Comparison of ENCODE assay signal across 33 cellular contexts in the genomic region with DNA sequence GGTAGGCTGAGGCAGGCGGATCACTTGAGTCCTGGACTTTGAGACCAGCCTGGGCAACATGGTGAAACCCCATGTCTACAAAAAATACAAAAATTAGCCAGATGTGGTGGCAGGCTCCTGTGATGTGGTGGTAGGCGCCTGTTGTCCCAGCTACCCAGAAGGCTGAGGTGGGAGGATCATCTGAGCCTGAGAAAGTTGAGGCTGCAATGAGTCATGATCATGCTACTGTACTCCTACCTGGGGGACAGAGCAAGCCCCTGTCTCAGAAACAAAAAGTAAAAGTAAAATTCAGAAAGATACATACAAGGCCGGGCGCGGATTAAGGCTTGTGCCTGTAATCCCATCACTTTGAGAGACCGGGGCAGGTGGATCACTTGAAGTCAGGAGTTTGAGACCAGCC. TPM values are rescaled to one million over a fixed set of nuclear protein-coding genes. Genes with fewer than 3 reads are reported as not detected.
"Had no signal": no experiment of that assay in that cellular context is flagged by ENCODE, and none has a peak within 500 bp of the region (broad histone marks: within the 10 kb centered on the region; RNA-seq: fewer than 3 reads in every experiment).

No MANE protein-coding gene starts in this region.

- H3K4me3 Mint-ChIP-seq: dendritic cell treated with granulocyte-macrophage colony-stimulating factor and Interleukin-4, amounts not matched to agents 40 ng/mL and 50 ng/mL, for 4 days; endodermal cell; memory B cell; natural killer cell; stimulated activated naive B cell treated with anti-CD40 and anti-IgM and Interleukin-4, amounts not matched to agents 10 μg/mL and 1 μg/mL and 100 μg/mL, for 72 hours had no signal

- ATAC-seq: esophagus mucosa; foreskin keratinocyte; gastroesophageal sphincter; heart left ventricle; left lobe of liver; natural killer cell; psoas muscle; right cardiac atrium; stimulated activated naive B cell treated with anti-CD40 and anti-IgM and Interleukin-4, amounts not matched to agents 10 μg/mL and 1 μg/mL and 100 μg/mL, for 72 hours had no signal

- H3K27me3 Mint-ChIP-seq: dendritic cell treated with granulocyte-macrophage colony-stimulating factor and Interleukin-4, amounts not matched to agents 40 ng/mL and 50 ng/mL, for 4 days; memory B cell; stimulated activated naive B cell treated with anti-CD40 and anti-IgM and Interleukin-4, amounts not matched to agents 10 μg/mL and 1 μg/mL and 100 μg/mL, for 72 hours had no signal

- H3K4me1 Mint-ChIP-seq: memory B cell; natural killer cell; stimulated activated naive B cell treated with anti-CD40 and anti-IgM and Interleukin-4, amounts not matched to agents 10 μg/mL and 1 μg/mL and 100 μg/mL, for 72 hours had no signal

- H3K4me1 ChIP-seq: foreskin keratinocyte, gastroesophageal sphincter, heart left ventricle, psoas muscle, sigmoid colon, thyroid gland, vagina had no signal

- H3K9me3 ChIP-seq: gastroesophageal sphincter, heart left ventricle, ovary, psoas muscle, sigmoid colon, stomach, thyroid gland, vagina had no signal

- H3K9me3 Mint-ChIP-seq: dendritic cell treated with granulocyte-macrophage colony-stimulating factor and Interleukin-4, amounts not matched to agents 40 ng/mL and 50 ng/mL, for 4 days; endodermal cell; memory B cell; natural killer cell; stimulated activated naive B cell treated with anti-CD40 and anti-IgM and Interleukin-4, amounts not matched to agents 10 μg/mL and 1 μg/mL and 100 μg/mL, for 72 hours had no signal

- H3K27me3 ChIP-seq: foreskin keratinocyte, gastroesophageal sphincter, heart left ventricle, hepatocyte, ovary, sigmoid colon, stomach, thyroid gland, vagina had no signal

- H3K36me3 ChIP-seq: gastroesophageal sphincter, ovary, sigmoid colon, stomach, thyroid gland, vagina had no signal

- H3K27ac Mint-ChIP-seq: dendritic cell treated with granulocyte-macrophage colony-stimulating factor and Interleukin-4, amounts not matched to agents 40 ng/mL and 50 ng/mL, for 4 days; endodermal cell; memory B cell; natural killer cell; stimulated activated naive B cell treated with anti-CD40 and anti-IgM and Interleukin-4, amounts not matched to agents 10 μg/mL and 1 μg/mL and 100 μg/mL, for 72 hours had no signal

- H3K4me3 ChIP-seq: gastroesophageal sphincter, heart left ventricle, hepatocyte, lung, ovary, psoas muscle, sigmoid colon, stomach, thyroid gland, vagina had no signal

- H3K36me3 Mint-ChIP-seq: memory B cell; natural killer cell; stimulated activated naive B cell treated with anti-CD40 and anti-IgM and Interleukin-4, amounts not matched to agents 10 μg/mL and 1 μg/mL and 100 μg/mL, for 72 hours had no signal

- H3K27ac ChIP-seq: epithelial cell of prostate, foreskin keratinocyte, gastroesophageal sphincter, heart left ventricle, hepatocyte, ovary, psoas muscle, sigmoid colon, stomach, thyroid gland, vagina had no signal

- DNase-seq: effector CD8-positive, alpha-beta T cell; endodermal cell; foreskin keratinocyte; heart left ventricle; kidney; natural killer cell; occipital lobe; ovary; posterior cingulate gyrus; psoas muscle; right cardiac atrium; sigmoid colon; stimulated activated naive B cell treated with anti-CD40 and anti-IgM and Interleukin-4, amounts not matched to agents 10 μg/mL and 1 μg/mL and 100 μg/mL, for 72 hours; stomach; thyroid gland; trophoblast cell had no signal

RNA-seq across cellular contexts. Expression of a gene that starts 6.3 kb away (rescaled TPM):
- total RNA-seq: endodermal cell, esophagus mucosa, fibroblast of lung, foreskin keratinocyte, gastroesophageal sphincter, heart left ventricle, hepatocyte, kidney, left lobe of liver, liver, lung, psoas muscle, renal cortical epithelial cell, sigmoid colon, skeletal muscle tissue, stomach, subcutaneous adipose tissue, thyroid gland, ureter, vagina had no signal

RNA-seq across cellular contexts. Expression of a gene that starts 49.8 kb away (rescaled TPM):
- total RNA-seq: esophagus mucosa, fibroblast of lung, foreskin keratinocyte, gastroesophageal sphincter, kidney, left lobe of liver, lung, mononuclear cell, natural killer cell, occipital lobe, sigmoid colon, skeletal muscle tissue, subcutaneous adipose tissue, temporal lobe, ureter, vagina had no signal
